Comparison of ENCODE assay signal across 8 cellular contexts in genomic region chr17:82037113-82037888, GRCh38. TPM values are rescaled to one million over a fixed set of nuclear protein-coding genes. Genes with fewer than 3 reads are reported as not detected.
DNase-seq lines count a peak whose midpoint lies in the region; ATAC-seq and TF ChIP-seq lines count a peak whose summit lies in the region.

TSS of gene DCXR (minus strand) at chr17:82037697. CDS start at chr17:82037682, 15 bp downstream.

- H3K9ac ChIP-seq in GM23248: peak within 1 kb of the TSS; percentile 74

- H2AFZ ChIP-seq in GM23248: peak within 1 kb of the TSS; percentile 61

- H4K20me1 ChIP-seq in GM23248 (ENCODE audit: insufficient read depth): no peaks in the 10 kb centered on the region

- H3K9me2 ChIP-seq in GM23248 (ENCODE audit: insufficient read depth): no peaks in the 10 kb centered on the region

- peak within 1 kb of the TSS; percentile 86 for H3K4me2 ChIP-seq in GM23248 (ENCODE audit: unreplicated experiment)

- H3K4me1 ChIP-seq in GM23248 (ENCODE audit: insufficient read depth): no peaks in the 10 kb centered on the region
- H3K4me1 ChIP-seq in esophagus squamous epithelium: peaks cover 16 to 50% (median 19%) of the 10 kb centered on the region in 3 donors

- ATAC-seq in naive B cell (ENCODE audit: low read depth in 2 of 2): peak; percentile 89 to 91
- peak; percentile 97 for ATAC-seq in stimulated activated memory B cell treated with anti-CD40 and anti-IgM and Interleukin-4, amounts not matched to agents 10 μg/mL and 1 μg/mL and 100 μg/mL, for 72 hours

- H3K9me3 ChIP-seq in GM23248 (ENCODE audit: low read depth) (no peaks in the 10 kb centered on the region), esophagus squamous epithelium (no peaks in the 10 kb centered on the region)

- DNase-seq in Daoy (ENCODE audit: low read depth): peak; percentile 100
- peak; percentile 97 for DNase-seq in GM23248
- DNase-seq in LHCN-M2 (ENCODE audit: low read depth): peak; percentile 91
- peak; percentile 93 for DNase-seq in RPMI7951 (ENCODE audit: low read depth)
- DNase-seq in activated T-helper 1 cell treated with anti-CD3 and anti-CD28 coated beads, Interleukin-12 subunit alpha, Interleukin-12 subunit beta, Interleukin-2, Interleukin-4 antibody, amounts not matched to agents 30 ng/mL and 10 ng/mL and 1 ng/mL, durations not matched to agents 14 hours and 24 hours and 36 hours (ENCODE audit: low spot score): peak; percentile 98
- DNase-seq in esophagus squamous epithelium (lab: John Stamatoyannopoulos, UW): peak; percentile 87
- DNase-seq in naive B cell: peak; percentile 98

- TF ChIP-seq POLR2A in esophagus squamous epithelium (IDR thresholded peaks at IDR 0.05): peak in 3 of 4 donors; percentile 58 to 95 (median 90)

- H3K4me1 Mint-ChIP-seq in activated T-helper 1 cell treated with anti-CD3 and anti-CD28 coated beads, Interleukin-12 subunit alpha, Interleukin-12 subunit beta, Interleukin-2, Interleukin-4 antibody, amounts not matched to agents 30 ng/mL and 10 ng/mL and 1 ng/mL, durations not matched to agents 14 hours and 24 hours and 36 hours (ENCODE audit: low read depth): peaks cover 24% of the 10 kb centered on the region
- peaks cover 14 to 27% (median 26%) of the 10 kb centered on the region in 3 donors for H3K4me1 Mint-ChIP-seq in naive B cell
- peaks cover 33% of the 10 kb centered on the region for H3K4me1 Mint-ChIP-seq in stimulated activated memory B cell treated with anti-CD40 and anti-IgM and Interleukin-4, amounts not matched to agents 10 μg/mL and 1 μg/mL and 100 μg/mL, for 72 hours

- no peaks in the 10 kb centered on the region for H3K79me2 ChIP-seq in GM23248 (ENCODE audit: insufficient read depth)

- in situ Hi-C loops in GM23248 (cut with MboI): no loop called here

- no peaks in the 10 kb centered on the region for H3K9me3 Mint-ChIP-seq in activated T-helper 1 cell treated with anti-CD3 and anti-CD28 coated beads, Interleukin-12 subunit alpha, Interleukin-12 subunit beta, Interleukin-2, Interleukin-4 antibody, amounts not matched to agents 30 ng/mL and 10 ng/mL and 1 ng/mL, durations not matched to agents 14 hours and 24 hours and 36 hours
- H3K9me3 Mint-ChIP-seq in naive B cell: no peaks in the 10 kb centered on the region
- no peaks in the 10 kb centered on the region for H3K9me3 Mint-ChIP-seq in stimulated activated memory B cell treated with anti-CD40 and anti-IgM and Interleukin-4, amounts not matched to agents 10 μg/mL and 1 μg/mL and 100 μg/mL, for 72 hours

- peaks cover 2% of the 10 kb centered on the region for H3K27me3 Mint-ChIP-seq in activated T-helper 1 cell treated with anti-CD3 and anti-CD28 coated beads, Interleukin-12 subunit alpha, Interleukin-12 subunit beta, Interleukin-2, Interleukin-4 antibody, amounts not matched to agents 30 ng/mL and 10 ng/mL and 1 ng/mL, durations not matched to agents 14 hours and 24 hours and 36 hours (ENCODE audit: insufficient read depth)
- no peaks in the 10 kb centered on the region for H3K27me3 Mint-ChIP-seq in naive B cell
- H3K27me3 Mint-ChIP-seq in stimulated activated memory B cell treated with anti-CD40 and anti-IgM and Interleukin-4, amounts not matched to agents 10 μg/mL and 1 μg/mL and 100 μg/mL, for 72 hours: no peaks in the 10 kb centered on the region

- peak within 1 kb of the TSS; percentile 93 for H3K27ac Mint-ChIP-seq in activated T-helper 1 cell treated with anti-CD3 and anti-CD28 coated beads, Interleukin-12 subunit alpha, Interleukin-12 subunit beta, Interleukin-2, Interleukin-4 antibody, amounts not matched to agents 30 ng/mL and 10 ng/mL and 1 ng/mL, durations not matched to agents 14 hours and 24 hours and 36 hours
- H3K27ac Mint-ChIP-seq in naive B cell: peak within 1 kb of the TSS; percentile 93 to 97 (median 94)
- H3K27ac Mint-ChIP-seq in stimulated activated memory B cell treated with anti-CD40 and anti-IgM and Interleukin-4, amounts not matched to agents 10 μg/mL and 1 μg/mL and 100 μg/mL, for 72 hours: peak within 1 kb of the TSS; percentile 85

- H3K27ac ChIP-seq in GM23248: peak within 1 kb of the TSS; percentile 69
- peak within 1 kb of the TSS; percentile 93 to 98 (median 96) for H3K27ac ChIP-seq in esophagus squamous epithelium

- WGBS in GM23248 (ENCODE audit: low coverage in 1 of 2, low lambda C conversion rate in 2 of 2, missing lambda C conversion rate in 2 of 2), 2 experiments: 1% methylated on average over 61 to 79 of the region's 91 CpGs
- WGBS in esophagus squamous epithelium, 2 donors: 0% methylated on average over 1 to 11 of the region's 91 CpGs

- H3F3A ChIP-seq in GM23248 (ENCODE audit: insufficient read depth): peaks cover 6% of the 10 kb centered on the region; the same call in 1 of the 2 replicates

- peak within 1 kb of the TSS; percentile 79 for H3K4me3 ChIP-seq in GM23248
- H3K4me3 ChIP-seq in esophagus squamous epithelium: peak within 1 kb of the TSS; percentile 53 to 82 (median 64)

- H3K27me3 ChIP-seq in GM23248 (replicated peaks; ENCODE audit: insufficient read depth): no peaks in the 10 kb centered on the region
- H3K27me3 ChIP-seq in esophagus squamous epithelium: peaks cover 0 to 1% (median 0%) of the 10 kb centered on the region in 4 donors

- TF ChIP-seq CTCF in esophagus squamous epithelium (IDR thresholded peaks at IDR 0.05): peak; percentile 51 to 89 (median 77)

- H3K4me3 Mint-ChIP-seq in activated T-helper 1 cell treated with anti-CD3 and anti-CD28 coated beads, Interleukin-12 subunit alpha, Interleukin-12 subunit beta, Interleukin-2, Interleukin-4 antibody, amounts not matched to agents 30 ng/mL and 10 ng/mL and 1 ng/mL, durations not matched to agents 14 hours and 24 hours and 36 hours: peak within 1 kb of the TSS; percentile 85
- peak within 1 kb of the TSS; percentile 74 to 96 (median 91) for H3K4me3 Mint-ChIP-seq in naive B cell
- H3K4me3 Mint-ChIP-seq in stimulated activated memory B cell treated with anti-CD40 and anti-IgM and Interleukin-4, amounts not matched to agents 10 μg/mL and 1 μg/mL and 100 μg/mL, for 72 hours: peak within 1 kb of the TSS; percentile 85

- H3K36me3 Mint-ChIP-seq in activated T-helper 1 cell treated with anti-CD3 and anti-CD28 coated beads, Interleukin-12 subunit alpha, Interleukin-12 subunit beta, Interleukin-2, Interleukin-4 antibody, amounts not matched to agents 30 ng/mL and 10 ng/mL and 1 ng/mL, durations not matched to agents 14 hours and 24 hours and 36 hours (ENCODE audit: low read depth): peaks cover 11% of the 10 kb centered on the region
- peaks cover 0 to 5% of the 10 kb centered on the region in 2 donors for H3K36me3 Mint-ChIP-seq in naive B cell
- H3K36me3 Mint-ChIP-seq in stimulated activated memory B cell treated with anti-CD40 and anti-IgM and Interleukin-4, amounts not matched to agents 10 μg/mL and 1 μg/mL and 100 μg/mL, for 72 hours: peaks cover 10% of the 10 kb centered on the region

- H3K36me3 ChIP-seq in GM23248 (ENCODE audit: low read depth) (no peaks in the 10 kb centered on the region), esophagus squamous epithelium (peaks cover 0 to 20% (median 0%) of the 10 kb centered on the region in 3 donors)

- intact Hi-C loops in activated T-helper 1 cell treated with anti-CD3 and anti-CD28 coated beads, Interleukin-12 subunit alpha, Interleukin-12 subunit beta, Interleukin-2, Interleukin-4 antibody, amounts not matched to agents 30 ng/mL and 10 ng/mL and 1 ng/mL, durations not matched to agents 14 hours and 24 hours and 36 hours (cut with micrococcal nuclease): loop anchor here (1.0 to 5.0 kb wide), 5 partner anchors 14 to 381 kb away; partner anchors contain the start of genes ARHGDIA, FASN, GPS1 and HEXD
- intact Hi-C loops in esophagus squamous epithelium (cut with DNase I): no loop called here

RNA-seq across cellular contexts. Expression of gene DCXR, which starts in this region (rescaled TPM):
- 57.0 and 92.7 TPM in 2 replicates for total RNA-seq in Daoy (2014; rRNA removed; shearing (Covaris generic))
- 75.8 and 83.5 TPM in 2 replicates for total RNA-seq in GM23248 (2014; rRNA removed; shearing (Covaris generic))
- polyA plus RNA-seq in GM23248 (2016; fragmentation: Nextera tagmentation; extraction: Ambion mirVana) (69.9 and 70.2 TPM in 2 replicates), naive B cell (ENCODE audit: low read depth in 6 of 6) (100 to 1,000 TPM in 2 of 6 donors, 10 to 100 TPM in 4; 74.0 to 199 (median 98.1) TPM)
- total RNA-seq in LHCN-M2 (2014; rRNA removed) (88.0 and 90.5 TPM in 2 replicates), esophagus squamous epithelium (100 to 1,000 TPM in 3 of 4 donors, 10 to 100 TPM in 1; 89.1 to 162 (median 135) TPM)
- polyA plus RNA-seq in LHCN-M2 (2012): 100 TPM
- 82.2 and 86.2 TPM in 2 replicates for total RNA-seq in RPMI7951 (2014; rRNA removed; shearing (Covaris generic))
- total RNA-seq in activated T-helper 1 cell treated with anti-CD3 and anti-CD28 coated beads, Interleukin-12 subunit alpha, Interleukin-12 subunit beta, Interleukin-2, Interleukin-4 antibody, amounts not matched to agents 30 ng/mL and 10 ng/mL and 1 ng/mL, durations not matched to agents 14 hours and 24 hours and 36 hours: 123 and 125 TPM in 2 replicates

Comparison
In these comparisons a context has a peak if more than half of its experiments do, and no peak if none do; other contexts are left out.
1. Peak in every context shown above with its lines: DNase-seq, ATAC-seq, H3K4me3 ChIP-seq and H3K27ac ChIP-seq.